ENCODE assay signal across 3 cellular contexts in genomic region chr4:658031-658667, GRCh38.
TF ChIP-seq lines count a peak whose summit lies in the region.

No MANE protein-coding gene starts in this region.

TF ChIP-seq in SK-N-SH treated with all-trans-retinoic acid at 6 μM for 48 hours, 23 proteins besides CTCF, POLR2A, EP300 and RAD21:
- TF ChIP-seq ZFP30 (CRISPR knock-in tag; IDR thresholded peaks at IDR 0.05) (no peak), CREB5 (CRISPR knock-in tag; IDR thresholded peaks at IDR 0.05; ENCODE audit: low read depth) (no peak), ZNF70 (CRISPR knock-in tag; IDR thresholded peaks at IDR 0.05) (no peak), PPARA (CRISPR knock-in tag; IDR thresholded peaks at IDR 0.05; ENCODE audit: borderline replicate concordance) (no peak), TSHZ2 (CRISPR knock-in tag; IDR thresholded peaks at IDR 0.05) (no peak)
TF ChIP-seq in SK-N-SH treated with all-trans-retinoic acid at 6 μM for 48 hours: peak in this region for 0.

TF ChIP-seq in SK-N-SH, 30 proteins besides CTCF, POLR2A, EP300 and RAD21:
- TF ChIP-seq POLR2AphosphoS5 (IDR thresholded peaks at IDR 0.05; ENCODE audit: low read depth, low read length) = no peak
- no peak for TF ChIP-seq FOXM1 (IDR thresholded peaks at IDR 0.05; ENCODE audit: low read depth)
- TF ChIP-seq SIN3A (IDR thresholded peaks at IDR 0.05; ENCODE audit: borderline replicate concordance, low read depth, low read length) = no peak
- no peak for TF ChIP-seq RXRA (IDR thresholded peaks at IDR 0.05; ENCODE audit: borderline replicate concordance, low read depth)
- TF ChIP-seq ELF1 (IDR thresholded peaks at IDR 0.05) = no peak
- TF ChIP-seq NRF1 (IDR thresholded peaks at IDR 0.05; ENCODE audit: low read depth, low read length) = no peak
- TF ChIP-seq MAX (IDR thresholded peaks at IDR 0.05; ENCODE audit: low read depth) = no peak
- no peak for TF ChIP-seq REST (IDR thresholded peaks at IDR 0.05; ENCODE audit: low read depth, low read length)
- no peak for TF ChIP-seq SMC3 (IDR thresholded peaks at IDR 0.05; ENCODE audit: low read depth, low read length)
- TF ChIP-seq FOSL2 (IDR thresholded peaks at IDR 0.05; ENCODE audit: borderline replicate concordance, low read depth) = no peak

TF ChIP-seq in H1, 55 proteins besides CTCF, POLR2A, EP300 and RAD21:
- TF ChIP-seq RXRA (IDR thresholded peaks at IDR 0.05; ENCODE audit: insufficient read depth, low read depth, low read length) (peak; percentile 81; the same call in 1 of the 2 replicates), FOSL1 (IDR thresholded peaks at IDR 0.05; ENCODE audit: insufficient read depth, low read depth, low read length) (no peak), POLR2AphosphoS5 (IDR thresholded peaks at IDR 0.05; ENCODE audit: low read depth, low read length) (no peak)
TF ChIP-seq in H1: peak in this region for 1.
